In the genomic region with DNA sequence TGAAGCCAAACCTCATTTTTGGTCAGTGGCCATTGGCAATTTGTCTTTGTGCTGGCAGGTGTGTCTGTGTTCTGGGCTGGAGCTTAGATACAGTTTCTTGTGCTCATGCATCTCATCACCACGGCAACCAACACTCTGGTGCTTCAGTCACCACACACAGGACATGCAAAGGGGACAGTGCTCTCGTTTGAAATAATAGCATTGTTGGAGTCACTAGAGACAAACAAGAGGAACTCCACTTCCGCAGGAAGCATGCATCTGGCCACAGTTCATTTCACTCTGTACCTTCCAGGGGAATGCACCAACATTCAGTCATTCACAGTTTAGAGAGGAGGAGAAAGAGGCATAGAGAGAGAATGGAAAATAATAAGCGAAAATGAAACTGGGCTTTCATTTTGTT, we compare ENCODE assay signal across 8 cellular contexts.
DNase-seq lines count a peak whose midpoint lies in the region; ATAC-seq, FAIRE-seq and TF ChIP-seq lines count a peak whose summit lies in the region.

No MANE protein-coding gene starts in this region.

- H4K20me1 ChIP-seq in DOHH2 (ENCODE audit: control insufficient read depth, insufficient read depth, low read depth, low read length), result no peaks in the 10 kb centered on the region

- no peak for FAIRE-seq in H54 (lab: Jason Lieb, UNC)

- peak; percentile 18 for DNase-seq in central memory CD4-positive, alpha-beta T cell
- DNase-seq in Right ventricle myocardium inferior (ENCODE audit: missing footprints), result no peak
- DNase-seq in H54 (ENCODE audit: insufficient read length, low spot score), result no peak
- no peak for DNase-seq in activated gamma-delta T cell (lab: John Stamatoyannopoulos, UW)
- DNase-seq in effector memory CD4-positive, alpha-beta T cell, result no peak

- no peak for TF ChIP-seq CTCF in DOHH2 (IDR thresholded peaks at IDR 0.05; ENCODE audit: low read depth, low read length, poor library complexity, severe bottlenecking)

- 0 out of 2 replicates have a peak overlapping the region, but pooled peaks have one; percentile 4 for H3K4me3 ChIP-seq in DOHH2 (ENCODE audit: low read length)
- no peak overlapping the region for H3K4me3 ChIP-seq in effector memory CD4-positive, alpha-beta T cell (ENCODE audit: insufficient read depth, low read depth, low read length, poor library complexity, severe bottlenecking)

- no peaks in the 10 kb centered on the region for H3K36me3 ChIP-seq in DOHH2 (ENCODE audit: control insufficient read depth, low read length)
- H3K36me3 ChIP-seq in effector memory CD4-positive, alpha-beta T cell (ENCODE audit: control insufficient read depth, insufficient read depth, low read length), result no peaks in the 10 kb centered on the region

- no peak overlapping the region for H3K27ac ChIP-seq in DOHH2 (ENCODE audit: low read depth, low read length)
- no peak overlapping the region for H3K27ac ChIP-seq in effector memory CD4-positive, alpha-beta T cell (ENCODE audit: insufficient read depth, low read length, poor library complexity, severe bottlenecking)

- no peaks in the 10 kb centered on the region for H3K79me2 ChIP-seq in DOHH2 (ENCODE audit: control insufficient read depth, low read length)

- intact Hi-C loops in Right ventricle myocardium inferior (cut with DNase I), result no loop called here

- H3K9me3 ChIP-seq in DOHH2 (ENCODE audit: control insufficient read depth, insufficient read depth, low read length), result no peaks in the 10 kb centered on the region
- no peaks in the 10 kb centered on the region for H3K9me3 ChIP-seq in effector memory CD4-positive, alpha-beta T cell (ENCODE audit: control insufficient read depth, low read length)

- no peaks in the 10 kb centered on the region for H3F3A ChIP-seq in DOHH2 (ENCODE audit: control insufficient read depth, insufficient read depth)

- H3K4me1 ChIP-seq in DOHH2 (ENCODE audit: control insufficient read depth, low read length), result peaks cover 13% of the 10 kb centered on the region
- H3K4me1 ChIP-seq in effector memory CD4-positive, alpha-beta T cell (ENCODE audit: control insufficient read depth, insufficient read depth, low read length, poor library complexity, severe bottlenecking), result no peaks in the 10 kb centered on the region

- H3K4me2 ChIP-seq in DOHH2 (ENCODE audit: low read length), result peak overlapping the region; percentile 27

- no peak for TF ChIP-seq POLR2A in H54 (IDR thresholded peaks at IDR 0.05; ENCODE audit: low read depth, low read length)

- no peaks in the 10 kb centered on the region; the same call in 1 of the 2 replicates for H3K27me3 ChIP-seq in DOHH2 (ENCODE audit: control insufficient read depth, low read length)
- H3K27me3 ChIP-seq in effector memory CD4-positive, alpha-beta T cell (replicated peaks; ENCODE audit: control insufficient read depth, insufficient read depth, low read length, poor library complexity, severe bottlenecking), result no peaks in the 10 kb centered on the region

- ATAC-seq in GM19351 (IDR thresholded peaks at IDR 0.05; ENCODE audit: unreplicated experiment), result peak; percentile 96
- peak; percentile 97 for ATAC-seq in HG03139 (IDR thresholded peaks at IDR 0.05; ENCODE audit: unreplicated experiment)
- ATAC-seq in Right ventricle myocardium inferior, result no peak

- H3K9me2 ChIP-seq in DOHH2 (replicated peaks; ENCODE audit: control insufficient read depth, low read length), result no peaks in the 10 kb centered on the region
